14 cellular contexts compared by ENCODE assay signal in the genomic region with DNA sequence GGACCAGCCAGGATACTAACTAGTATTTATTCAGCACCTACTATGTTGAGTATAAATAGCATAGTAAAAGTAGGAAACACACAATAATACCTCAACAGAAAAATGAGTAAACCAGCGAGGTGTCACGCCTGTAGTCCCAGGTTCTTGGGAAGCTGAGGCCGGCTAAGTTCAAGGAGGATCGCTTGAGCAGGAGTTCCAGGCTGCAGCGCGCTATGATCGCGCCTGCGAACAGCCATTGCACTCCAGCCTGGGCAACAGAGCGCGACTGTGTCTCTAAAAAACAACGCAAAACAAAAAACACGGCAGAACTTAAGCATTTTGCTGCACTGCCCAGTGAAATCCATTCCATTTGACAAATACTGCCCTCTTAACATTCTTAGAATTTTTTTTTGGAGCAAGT. TPM values are rescaled to one million over a fixed set of nuclear protein-coding genes. Genes with fewer than 3 reads are reported as not detected.
DNase-seq lines count a peak whose midpoint lies in the region; ATAC-seq and TF ChIP-seq lines count a peak whose summit lies in the region.
"Had no signal": no experiment of that assay in that cellular context is flagged by ENCODE, and none has a peak within 500 bp of the region (broad histone marks: within the 10 kb centered on the region; RNA-seq: fewer than 3 reads in every experiment).

No MANE protein-coding gene starts in this region.

- no peak overlapping the region for H3K4me3 ChIP-seq in breast epithelium
- H3K4me3 ChIP-seq in left lung: no peak overlapping the region

- no peak for TF ChIP-seq POLR2A in breast epithelium (IDR thresholded peaks at IDR 0.05)

- POLR2A ChIA-PET in MCF 10A (lab: Yijun Ruan, JAX): interaction anchor here (5.7 kb wide), 1 partner anchor 64 kb away, joined by 71 read pairs; a partner anchor contains a TSS
- POLR2A ChIA-PET in activated CD8-positive, alpha-beta T cell treated with anti-CD3 and anti-CD28 coated beads, Interleukin-2, amount 10 ng/mL, durations not matched to agents 7 days and 5 days (lab: Charles Lee): interaction anchor here (1.4 to 2.5 kb wide), 2 partner anchors 65 to 97 kb away, joined by 7 to 12 read pairs; a partner anchor contains a TSS

- H3K36me3 Mint-ChIP-seq in MCF 10A (ENCODE audit: insufficient read depth, unreplicated experiment) (no peaks in the 10 kb centered on the region), type B pancreatic cell (peaks cover 5% of the 10 kb centered on the region)
- peaks cover 13% of the 10 kb centered on the region for H3K36me3 Mint-ChIP-seq in activated CD8-positive, alpha-beta T cell treated with anti-CD3 and anti-CD28 coated beads, Interleukin-2, amount 10 ng/mL, durations not matched to agents 7 days and 5 days (ENCODE audit: low read depth)

- ATAC-seq in activated CD8-positive, alpha-beta T cell treated with anti-CD3 and anti-CD28 coated beads, Interleukin-2, amount 10 ng/mL, durations not matched to agents 7 days and 5 days: no peak
- ATAC-seq in left lung: peak; percentile 5

- H3K27me3 Mint-ChIP-seq in MCF 10A (ENCODE audit: insufficient read depth, unreplicated experiment) (no peaks in the 10 kb centered on the region), type B pancreatic cell (no peaks in the 10 kb centered on the region)
- peaks cover 2% of the 10 kb centered on the region for H3K27me3 Mint-ChIP-seq in activated CD8-positive, alpha-beta T cell treated with anti-CD3 and anti-CD28 coated beads, Interleukin-2, amount 10 ng/mL, durations not matched to agents 7 days and 5 days (ENCODE audit: low read depth)

- H3K9me3 Mint-ChIP-seq in MCF 10A (ENCODE audit: unreplicated experiment) (no peaks in the 10 kb centered on the region), type B pancreatic cell (peaks cover 4% of the 10 kb centered on the region)
- H3K9me3 Mint-ChIP-seq in activated CD8-positive, alpha-beta T cell treated with anti-CD3 and anti-CD28 coated beads, Interleukin-2, amount 10 ng/mL, durations not matched to agents 7 days and 5 days (ENCODE audit: insufficient read depth): no peaks in the 10 kb centered on the region

- no peaks in the 10 kb centered on the region for H3K9me3 ChIP-seq in breast epithelium
- no peaks in the 10 kb centered on the region for H3K9me3 ChIP-seq in left lung
- H3K9me3 ChIP-seq: tibial nerve had no signal

- H3K27ac Mint-ChIP-seq in MCF 10A (ENCODE audit: low read depth, unreplicated experiment) (no peak overlapping the region), type B pancreatic cell (peak overlapping the region; percentile 92)
- peak overlapping the region; percentile 68 for H3K27ac Mint-ChIP-seq in activated CD8-positive, alpha-beta T cell treated with anti-CD3 and anti-CD28 coated beads, Interleukin-2, amount 10 ng/mL, durations not matched to agents 7 days and 5 days

- DNase-seq in MCF 10A (ENCODE audit: unreplicated experiment) (no peak), breast epithelium (ENCODE audit: low spot score in 2 of 2) (no peak), left lung (no peak), type B pancreatic cell (ENCODE audit: extremely low spot score, unreplicated experiment) (no peak), DMS53 treated with DMSO at 0.1 percent for 48 hours (lab: John Stamatoyannopoulos, UW; ENCODE audit: unreplicated experiment) (no peak), cortex of kidney (lab: John Stamatoyannopoulos, UW) (no peak), cerebellum (ENCODE audit: low spot score) (no peak)
- DNase-seq in activated CD8-positive, alpha-beta T cell treated with anti-CD3 and anti-CD28 coated beads, Interleukin-2, amount 10 ng/mL, durations not matched to agents 7 days and 5 days: no peak
- DNase-seq: DMS79 treated with DMSO at 0.1 percent for 48 hours; effector CD4-positive, alpha-beta T cell; midbrain; MM.1S; SHP77 had no signal

- no peak overlapping the region for H3K27ac ChIP-seq in breast epithelium
- H3K27ac ChIP-seq in left lung: peak overlapping the region in 1 of 2 donors; percentile 29

- intact Hi-C loops in MCF 10A (cut with micrococcal nuclease): no loop called here
- intact Hi-C loops in breast epithelium (cut with DNase I; ENCODE audit: low total_unique reads): loop anchor here (5.0 kb wide), 1 partner anchor 63 kb away; a partner anchor contains a TSS
- intact Hi-C loops in left lung (cut with DNase I): no loop called here

- H3K36me3 ChIP-seq in breast epithelium: no peaks in the 10 kb centered on the region
- no peaks in the 10 kb centered on the region for H3K36me3 ChIP-seq in left lung
- H3K36me3 ChIP-seq: tibial nerve had no signal

- BruUV-seq in MCF 10A (replicated peaks; lab: Mats Ljungman, UMichigan): no TSS peak

- no peaks in the 10 kb centered on the region for H3K27me3 ChIP-seq in breast epithelium
- H3K27me3 ChIP-seq in left lung: no peaks in the 10 kb centered on the region
- H3K27me3 ChIP-seq: tibial nerve had no signal

- CTCF ChIA-PET in MCF 10A (lab: Yijun Ruan, JAX): interaction anchor here (0.6 kb wide), 1 partner anchor 87 kb away, joined by 3 read pairs; no protein-coding TSS in a partner anchor
- CTCF ChIA-PET in activated CD8-positive, alpha-beta T cell treated with anti-CD3 and anti-CD28 coated beads, Interleukin-2, amount 10 ng/mL, durations not matched to agents 7 days and 5 days (lab: Charles Lee): interaction anchor here (1.1 kb wide), 1 partner anchor 132 kb away, joined by 3 read pairs; no protein-coding TSS in a partner anchor

- TF ChIP-seq CTCF in MCF 10A (IDR thresholded peaks at IDR 0.05; ENCODE audit: unreplicated experiment): no peak
- no peak for TF ChIP-seq CTCF in breast epithelium (IDR thresholded peaks at IDR 0.05)
- TF ChIP-seq CTCF in left lung (IDR thresholded peaks at IDR 0.05): no peak
- no peak for TF ChIP-seq CTCF in type B pancreatic cell (conservative IDR thresholded peaks at IDR 0.05)

- H3K4me3 Mint-ChIP-seq in MCF 10A (ENCODE audit: unreplicated experiment): peak overlapping the region; percentile 21
- H3K4me3 Mint-ChIP-seq in activated CD8-positive, alpha-beta T cell treated with anti-CD3 and anti-CD28 coated beads, Interleukin-2, amount 10 ng/mL, durations not matched to agents 7 days and 5 days: peak overlapping the region; percentile 31
- H3K4me3 Mint-ChIP-seq in type B pancreatic cell: peak overlapping the region; percentile 96

- H3K4me1 Mint-ChIP-seq in MCF 10A (ENCODE audit: insufficient read depth, unreplicated experiment): peaks cover 19% of the 10 kb centered on the region
- H3K4me1 Mint-ChIP-seq in activated CD8-positive, alpha-beta T cell treated with anti-CD3 and anti-CD28 coated beads, Interleukin-2, amount 10 ng/mL, durations not matched to agents 7 days and 5 days (ENCODE audit: low read depth): peaks cover 34% of the 10 kb centered on the region
- H3K4me1 Mint-ChIP-seq in type B pancreatic cell (ENCODE audit: unreplicated experiment): peaks cover 16% of the 10 kb centered on the region

- H3K4me1 ChIP-seq in breast epithelium (no peaks in the 10 kb centered on the region), left lung (peaks cover 6 to 34% of the 10 kb centered on the region in 2 donors)

RNA-seq across cellular contexts. Expression of a gene that starts 1.3 kb away (rescaled TPM):
- total RNA-seq in MCF 10A (2022): 21.2 and 22.3 TPM in 2 replicates
- 10 to 100 TPM; 33.1 to 56.2 (median 38.0) TPM for total RNA-seq in breast epithelium
- total RNA-seq in activated CD8-positive, alpha-beta T cell treated with anti-CD3 and anti-CD28 coated beads, Interleukin-2, amount 10 ng/mL, durations not matched to agents 7 days and 5 days: 10 to 100 TPM; 22.8 to 23.9 TPM
- total RNA-seq in left lung: 10 to 100 TPM; 21.8 to 27.0 TPM
- 29.6 and 31.2 TPM in 2 replicates for total RNA-seq in type B pancreatic cell (ENCODE audit: low replicate concordance)
- total RNA-seq in cerebellum: 33.7 TPM

Comparison
In these comparisons a context has a peak if more than half of its experiments do, and no peak if none do; other contexts are left out.
1. H3K4me3 Mint-ChIP-seq: peak in every context shown above with its lines; median percentile 96 in type B pancreatic cell; 31 in activated CD8-positive, alpha-beta T cell treated with anti-CD3 and anti-CD28 coated beads, Interleukin-2, amount 10 ng/mL, durations not matched to agents 7 days and 5 days; 21 in MCF 10A.